Comparison of ENCODE assay signal across 16 cellular contexts in genomic region chr10:59967079-59967478, GRCh38.
DNase-seq lines count a peak whose midpoint lies in the region; TF ChIP-seq lines count a peak whose summit lies in the region.
"Had no signal": no experiment of that assay in that cellular context is flagged by ENCODE, and none has a peak within 500 bp of the region (broad histone marks: within the 10 kb centered on the region; RNA-seq: fewer than 3 reads in every experiment).

No MANE protein-coding gene starts in this region.

- no peaks in the 10 kb centered on the region for H3K9me3 ChIP-seq in A673 (ENCODE audit: low read depth, low read length, poor library complexity, severe bottlenecking)
- H3K9me3 ChIP-seq in hepatocyte (ENCODE audit: low read depth): no peaks in the 10 kb centered on the region
- H3K9me3 ChIP-seq: suprapubic skin had no signal

- no peaks in the 10 kb centered on the region for H3K79me2 ChIP-seq in hepatocyte

- H3K4me1 ChIP-seq in A673 (ENCODE audit: insufficient read depth, low read length, poor library complexity, severe bottlenecking) (peaks cover 10% of the 10 kb centered on the region), hepatocyte (ENCODE audit: insufficient read depth) (peaks cover 13% of the 10 kb centered on the region)

- 11% methylated on average over 2 of the region's 2 CpGs for WGBS in hepatocyte (ENCODE audit: low lambda C conversion rate, missing lambda C conversion rate)

- intact Hi-C loops in A673 (cut with micrococcal nuclease; ENCODE audit: unreplicated experiment): no loop called here
- intact Hi-C loops in posterior vena cava (cut with DNase I): no loop called here

- H3K4me2 ChIP-seq in hepatocyte: no peak overlapping the region

- H3K27ac ChIP-seq in A673 (ENCODE audit: low read depth, low read length, poor library complexity, severe bottlenecking) (no peak overlapping the region), hepatocyte (no peak overlapping the region)
- H3K27ac ChIP-seq: suprapubic skin had no signal

- CTCF ChIA-PET in A673 (lab: Charles Lee): no interaction called here

- H4K20me1 ChIP-seq in hepatocyte (ENCODE audit: insufficient read depth, poor library complexity, severe bottlenecking): no peaks in the 10 kb centered on the region

- POLR2A ChIA-PET in A673 (lab: Charles Lee; ENCODE audit: low non-redundant PET): no interaction called here

- peak; percentile 6 for DNase-seq in A673 (ENCODE audit: low spot score)
- peak; percentile 15 for DNase-seq in DMS79 (lab: John Stamatoyannopoulos, UW)
- peak; percentile 74 for DNase-seq in NCI-H510A treated with DMSO at 0.1 percent for 48 hours (lab: John Stamatoyannopoulos, UW)
- DNase-seq in islet precursor cell: peak; percentile 72
- DNase-seq in effector CD8-positive, alpha-beta T cell (lab: John Stamatoyannopoulos, UW): no peak
- DNase-seq in hepatocyte (ENCODE audit: low spot score): no peak
- no peak for DNase-seq in posterior vena cava (ENCODE audit: low spot score)
- DNase-seq: activated CD4-positive, alpha-beta memory T cell treated with anti-CD3 and anti-CD28 coated beads for 36 hours; activated naive CD4-positive, alpha-beta T cell; activated T-cell treated with anti-CD3 and anti-CD28 coated beads for 4 hours; CD8-positive, alpha-beta memory T cell; effector memory CD8-positive, alpha-beta T cell; NCI-H1105 treated with DMSO at 0.1 percent for 48 hours; NCI-H226; SHP77 treated with DMSO at 0.1 percent for 48 hours had no signal

- H3K4me3 ChIP-seq in A673 (ENCODE audit: low read depth, low read length, poor library complexity, severe bottlenecking) (no peak overlapping the region), hepatocyte (no peak overlapping the region)
- H3K4me3 ChIP-seq: suprapubic skin had no signal

- no peaks in the 10 kb centered on the region for H3K9me2 ChIP-seq in hepatocyte (replicated peaks; ENCODE audit: insufficient read depth)

- no peaks in the 10 kb centered on the region for H3K36me3 ChIP-seq in A673 (ENCODE audit: insufficient read depth, low read length, poor library complexity, severe bottlenecking)
- no peaks in the 10 kb centered on the region for H3K36me3 ChIP-seq in hepatocyte (replicated peaks; ENCODE audit: insufficient read depth, low read depth)
- H3K36me3 ChIP-seq: suprapubic skin had no signal

- BruUV-seq in A673 (replicated peaks; lab: Mats Ljungman, UMichigan): no TSS peak

- TF ChIP-seq CTCF in A673 (conservative IDR thresholded peaks at IDR 0.05; ENCODE audit: low read depth, low read length): no peak
- no peak for TF ChIP-seq CTCF in hepatocyte (IDR thresholded peaks at IDR 0.05; ENCODE audit: poor library complexity)

- no peak overlapping the region for H2AFZ ChIP-seq in hepatocyte

- H3K27me3 ChIP-seq in A673 (replicated peaks; ENCODE audit: insufficient read depth, low read depth, low read length, poor library complexity) (no peaks in the 10 kb centered on the region), hepatocyte (no peaks in the 10 kb centered on the region)
- H3K27me3 ChIP-seq: suprapubic skin had no signal

Comparison
In these comparisons a context has a peak if more than half of its experiments do, and no peak if none do; other contexts are left out.
1. DNase-seq: peak in A673 (single experiment), DMS79 (single experiment), NCI-H510A treated with DMSO at 0.1 percent for 48 hours (single experiment) and islet precursor cell (single experiment); none in effector CD8-positive, alpha-beta T cell (single experiment), hepatocyte (single experiment) and posterior vena cava (single experiment).